ENCODE assay signal across 17 cellular contexts in the genomic region with DNA sequence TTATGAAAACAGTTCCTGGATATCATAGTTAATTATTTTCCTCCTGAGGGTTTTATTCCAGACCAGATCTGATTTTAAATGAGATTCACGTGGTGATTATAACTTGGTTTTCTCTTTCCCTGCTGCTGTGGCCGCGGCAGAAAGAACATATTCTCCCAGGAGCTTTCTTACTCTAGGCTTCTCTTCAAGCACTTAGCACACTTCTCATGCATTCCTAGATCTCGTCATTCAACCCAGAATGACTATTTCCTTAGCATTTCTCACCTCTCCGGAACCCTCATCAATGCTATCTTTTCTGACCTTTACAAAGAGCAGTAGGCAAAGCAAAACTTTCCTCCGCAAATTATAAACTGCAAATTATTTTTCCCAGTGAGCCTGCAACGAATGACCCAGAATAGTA.
DNase-seq lines count a peak whose midpoint lies in the region; ATAC-seq and TF ChIP-seq lines count a peak whose summit lies in the region.
"Had no signal": no experiment of that assay in that cellular context is flagged by ENCODE, and none has a peak within 500 bp of the region (broad histone marks: within the 10 kb centered on the region; RNA-seq: fewer than 3 reads in every experiment).

No MANE protein-coding gene starts in this region.

- H3K36me3 ChIP-seq in adipocyte (ENCODE audit: control insufficient read depth, insufficient read depth, low read length, severe bottlenecking), result no peaks in the 10 kb centered on the region
- no peaks in the 10 kb centered on the region for H3K36me3 ChIP-seq in mesendoderm (ENCODE audit: control insufficient read depth, insufficient read depth, low read length)
- no peaks in the 10 kb centered on the region for H3K36me3 ChIP-seq in vagina
- H3K36me3 ChIP-seq: BLaER1, HAP-1 had no signal

- no peak overlapping the region for H2BK5ac ChIP-seq in mesendoderm (ENCODE audit: low read length)

- TF ChIP-seq CTCF in vagina (IDR thresholded peaks at IDR 0.05), result no peak
- TF ChIP-seq CTCF in chondrocyte (IDR thresholded peaks at IDR 0.05), result no peak

- H2BK15ac ChIP-seq in mesendoderm (replicated peaks; ENCODE audit: low read depth), result no peak overlapping the region

- intact Hi-C loops in vagina (cut with DNase I), result no loop called here

- H4K5ac ChIP-seq in mesendoderm (ENCODE audit: low read length), result no peak overlapping the region

- H3K9ac ChIP-seq in adipocyte (ENCODE audit: low read length) (peak overlapping the region; percentile 13), mesendoderm (ENCODE audit: low read length) (no peak overlapping the region)
- H3K9ac ChIP-seq: BLaER1 had no signal

- no peak overlapping the region for H3K56ac ChIP-seq in mesendoderm (ENCODE audit: low read length)

- no CpG with 5 or more reads among the region's 7 CpGs for WGBS in mesendoderm (ENCODE audit: extremely low coverage, insufficient coverage, low lambda C conversion rate)

- no peaks in the 10 kb centered on the region for H3K27me3 ChIP-seq in adipocyte (replicated peaks; ENCODE audit: control insufficient read depth, insufficient read depth, low read length)
- no peaks in the 10 kb centered on the region for H3K27me3 ChIP-seq in mesendoderm (ENCODE audit: insufficient read depth, low read length, poor library complexity)
- H3K27me3 ChIP-seq in vagina, result no peaks in the 10 kb centered on the region
- H3K27me3 ChIP-seq: BLaER1 had no signal

- H3K4ac ChIP-seq in mesendoderm (ENCODE audit: low read depth, low read length), result no peak overlapping the region

- TF ChIP-seq POLR2A in vagina (IDR thresholded peaks at IDR 0.05), result no peak

- no peaks in the 10 kb centered on the region for H3K79me2 ChIP-seq in mesendoderm (ENCODE audit: control insufficient read depth, insufficient read depth, low read length)

- H3K18ac ChIP-seq in mesendoderm (ENCODE audit: low read length), result no peak overlapping the region

- peak overlapping the region; percentile 42 for H3K4me3 ChIP-seq in adipocyte (ENCODE audit: low read length)
- no peak overlapping the region for H3K4me3 ChIP-seq in mesendoderm (ENCODE audit: low read length)
- no peak overlapping the region for H3K4me3 ChIP-seq in vagina
- H3K4me3 ChIP-seq: BLaER1, HAP-1 had no signal

- peaks cover 13% of the 10 kb centered on the region for H3K4me1 ChIP-seq in adipocyte (ENCODE audit: control insufficient read depth, insufficient read depth, low read length)
- no peaks in the 10 kb centered on the region for H3K4me1 ChIP-seq in mesendoderm (ENCODE audit: control insufficient read depth, low read depth, low read length)
- H3K4me1 ChIP-seq in vagina, result no peaks in the 10 kb centered on the region
- H3K4me1 ChIP-seq: Caco-2 had no signal

- H3K27me3 Mint-ChIP-seq in chondrocyte (ENCODE audit: low read depth), result peaks cover 11% of the 10 kb centered on the region

- no peak for ATAC-seq in HG02759 (IDR thresholded peaks at IDR 0.05; ENCODE audit: unreplicated experiment)

- no peak overlapping the region for H2BK120ac ChIP-seq in mesendoderm (ENCODE audit: low read depth, low read length)

- no peaks in the 10 kb centered on the region for H3K36me3 Mint-ChIP-seq in chondrocyte (ENCODE audit: low read depth)
- H3K36me3 Mint-ChIP-seq: CD8-positive, alpha-beta memory T cell had no signal

- H3K23ac ChIP-seq in mesendoderm (ENCODE audit: low read length), result no peak overlapping the region

- no peaks in the 10 kb centered on the region for H3K9me3 ChIP-seq in adipocyte (ENCODE audit: control insufficient read depth, low read length)
- H3K9me3 ChIP-seq in vagina, result no peaks in the 10 kb centered on the region
- H3K9me3 ChIP-seq: BLaER1, Caco-2, HAP-1 had no signal

- no peaks in the 10 kb centered on the region for H3K4me1 Mint-ChIP-seq in chondrocyte (ENCODE audit: low read depth)

- no peak overlapping the region for H3K27ac Mint-ChIP-seq in chondrocyte (ENCODE audit: unreplicated experiment)
- H3K27ac Mint-ChIP-seq: CD8-positive, alpha-beta memory T cell had no signal

- peak; percentile 51 for DNase-seq in AG20443 (ENCODE audit: low spot score)
- DNase-seq in adipocyte (ENCODE audit: low read depth), result peak; percentile 62
- DNase-seq in fibroblast of gingiva (ENCODE audit: low read depth), result peak; percentile 36
- DNase-seq in mesendoderm, result peak; percentile 72
- no peak for DNase-seq in NCI-H69 (lab: John Stamatoyannopoulos, UW)
- no peak for DNase-seq in vagina (ENCODE audit: extremely low spot score in 2 of 2)
- no peak for DNase-seq in chondrocyte (ENCODE audit: low spot score)
- DNase-seq: AML-193; Caco-2; CD8-positive, alpha-beta memory T cell; DMS53; GOT3 had no signal

- no peak overlapping the region for H3K4me3 Mint-ChIP-seq in chondrocyte (ENCODE audit: unreplicated experiment)
- H3K4me3 Mint-ChIP-seq: CD8-positive, alpha-beta memory T cell had no signal

- H2AK5ac ChIP-seq in mesendoderm (ENCODE audit: low read length), result no peak overlapping the region

- H3K27ac ChIP-seq in mesendoderm (ENCODE audit: low read depth, low read length) (no peak overlapping the region), vagina (no peak overlapping the region)
- H3K27ac ChIP-seq: 22Rv1, BLaER1, HL-60 had no signal

- no peaks in the 10 kb centered on the region for H3K9me3 Mint-ChIP-seq in chondrocyte (ENCODE audit: low read depth)
- H3K9me3 Mint-ChIP-seq: CD8-positive, alpha-beta memory T cell had no signal

- H3K4me2 ChIP-seq in mesendoderm (ENCODE audit: low read length), result no peak overlapping the region
- H3K4me2 ChIP-seq: BLaER1 had no signal

- no peak overlapping the region for H4K8ac ChIP-seq in mesendoderm (ENCODE audit: low read depth, low read length)

- no peaks in the 10 kb centered on the region for H3K79me1 ChIP-seq in mesendoderm (ENCODE audit: low read length)

Comparison
In these comparisons a context has a peak if more than half of its experiments do, and no peak if none do; other contexts are left out.
1. DNase-seq: peak in AG20443 (single experiment), adipocyte (single experiment), fibroblast of gingiva (single experiment) and mesendoderm (single experiment); none in NCI-H69 (single experiment), vagina (0 of 2) and chondrocyte (single experiment).